In genomic region chr19:50320596-50320995, GRCh38 we compare ENCODE assay signal across 37 cellular contexts. TPM values are rescaled to one million over a fixed set of nuclear protein-coding genes. Genes with fewer than 3 reads are reported as not detected.
"Had no signal": no experiment of that assay in that cellular context is flagged by ENCODE, and none has a peak within 500 bp of the region (broad histone marks: within the 10 kb centered on the region; RNA-seq: fewer than 3 reads in every experiment).

No MANE protein-coding gene starts in this region.

- DNase-seq: activated CD4-positive, alpha-beta memory T cell treated with anti-CD3 and anti-CD28 coated beads for 36 hours; activated CD4-positive, alpha-beta T cell treated with anti-CD3 and anti-CD28 coated beads for 1 hour; activated CD4-positive, alpha-beta T cell treated with anti-CD3 and anti-CD28 coated beads for 48 hours; activated CD4-positive, alpha-beta T cell treated with anti-CD3 and anti-CD28 coated beads, Interleukin-2, amount 50 U/mL, for 1 hour; activated CD8-positive, alpha-beta memory T cell treated with anti-CD3 and anti-CD28 coated beads, Interleukin-2, amount 10 ng/mL, durations not matched to agents 7 days and 5 days; activated CD8-positive, alpha-beta memory T cell treated with anti-CD3 and anti-CD28 coated beads, Interleukin-2, amount 50 U/mL, for 4 hours; activated CD8-positive, alpha-beta T cell treated with anti-CD3 and anti-CD28 coated beads, Interleukin-2, amount 10 ng/mL, durations not matched to agents 7 days and 5 days; activated gamma-delta T cell; activated naive CD4-positive, alpha-beta T cell; activated naive CD4-positive, alpha-beta T cell treated with anti-CD3 and anti-CD28 coated beads, Interleukin-2, amount 10 ng/mL, durations not matched to agents 7 days and 5 days; activated naive CD8-positive, alpha-beta T cell treated with anti-CD3 and anti-CD28 coated beads, Interleukin-2, amount 10 ng/mL, durations not matched to agents 7 days and 5 days; activated T-cell treated with anti-CD3 and anti-CD28 coated beads, Interleukin-2, amount 50 U/mL, for 1 hour; activated T-cell treated with anti-CD3 and anti-CD28 coated beads, Interleukin-2, amount 50 U/mL, for 48 hours; central memory CD4-positive, alpha-beta T cell; cerebellar nuclear complex; dorsolateral prefrontal cortex; effector memory CD4-positive, alpha-beta T cell; endodermal cell; erythroblast; foreskin keratinocyte; gastrocnemius medialis; heart right ventricle; T-helper 1 cell; T-helper 17 cell; T1000 had no signal

- H3K27me3 ChIP-seq: ascending aorta, cardiac muscle cell, dorsolateral prefrontal cortex had no signal

- H3K4me3 Mint-ChIP-seq: activated CD4-positive, alpha-beta memory T cell treated with anti-CD3 and anti-CD28 coated beads for 36 hours; activated CD8-positive, alpha-beta memory T cell treated with anti-CD3 and anti-CD28 coated beads, Interleukin-2, amount 10 ng/mL, durations not matched to agents 7 days and 5 days; activated CD8-positive, alpha-beta T cell treated with anti-CD3 and anti-CD28 coated beads, Interleukin-2, amount 10 ng/mL, durations not matched to agents 7 days and 5 days; activated naive CD4-positive, alpha-beta T cell treated with anti-CD3 and anti-CD28 coated beads, Interleukin-2, amount 10 ng/mL, durations not matched to agents 7 days and 5 days; activated naive CD8-positive, alpha-beta T cell treated with anti-CD3 and anti-CD28 coated beads, Interleukin-2, amount 10 ng/mL, durations not matched to agents 7 days and 5 days; activated T-helper 1 cell treated with anti-CD3 and anti-CD28 coated beads, Interleukin-12 subunit alpha, Interleukin-12 subunit beta, Interleukin-2, Interleukin-4 antibody, amounts not matched to agents 30 ng/mL and 10 ng/mL and 1 ng/mL, durations not matched to agents 14 hours and 24 hours and 36 hours; brain; dendritic cell treated with granulocyte-macrophage colony-stimulating factor and Interleukin-4, amounts not matched to agents 40 ng/mL and 50 ng/mL, for 4 days; endodermal cell; T-helper 17 cell; T-helper 2 cell treated with Interferon-gamma antibody and Interleukin-4, amounts not matched to agents 5 μg/mL and 100 μg/mL, for 36 hours had no signal

- ATAC-seq: activated CD8-positive, alpha-beta memory T cell treated with anti-CD3 and anti-CD28 coated beads, Interleukin-2, amount 10 ng/mL, durations not matched to agents 7 days and 5 days; activated CD8-positive, alpha-beta T cell treated with anti-CD3 and anti-CD28 coated beads, Interleukin-2, amount 10 ng/mL, durations not matched to agents 7 days and 5 days; activated naive CD4-positive, alpha-beta T cell treated with anti-CD3 and anti-CD28 coated beads, Interleukin-2, amount 50 U/mL, for 72 hours; foreskin keratinocyte; gastrocnemius medialis; heart right ventricle; T-helper 17 cell had no signal

- H3K27ac Mint-ChIP-seq: activated CD4-positive, alpha-beta memory T cell treated with anti-CD3 and anti-CD28 coated beads for 36 hours; activated CD8-positive, alpha-beta memory T cell treated with anti-CD3 and anti-CD28 coated beads, Interleukin-2, amount 10 ng/mL, durations not matched to agents 7 days and 5 days; activated CD8-positive, alpha-beta T cell treated with anti-CD3 and anti-CD28 coated beads, Interleukin-2, amount 10 ng/mL, durations not matched to agents 7 days and 5 days; activated naive CD4-positive, alpha-beta T cell treated with anti-CD3 and anti-CD28 coated beads, Interleukin-2, amount 10 ng/mL, durations not matched to agents 7 days and 5 days; activated naive CD8-positive, alpha-beta T cell treated with anti-CD3 and anti-CD28 coated beads, Interleukin-2, amount 10 ng/mL, durations not matched to agents 7 days and 5 days; activated T-helper 1 cell treated with anti-CD3 and anti-CD28 coated beads, Interleukin-12 subunit alpha, Interleukin-12 subunit beta, Interleukin-2, Interleukin-4 antibody, amounts not matched to agents 30 ng/mL and 10 ng/mL and 1 ng/mL, durations not matched to agents 14 hours and 24 hours and 36 hours; activated T-helper 2 cell treated with anti-CD3 and anti-CD28 coated beads, Interferon-gamma antibody, Interleukin-2, Interleukin-4, amounts not matched to agents 10 μg/mL and 5 μg/mL and 100 μg/mL, durations not matched to agents 14 hours and 24 hours and 36 hours; brain; dendritic cell treated with granulocyte-macrophage colony-stimulating factor and Interleukin-4, amounts not matched to agents 40 ng/mL and 50 ng/mL, for 4 days; endodermal cell; T-helper 17 cell; T-helper 2 cell treated with Interferon-gamma antibody and Interleukin-4, amounts not matched to agents 5 μg/mL and 100 μg/mL, for 36 hours had no signal

- H3K9me3 Mint-ChIP-seq: activated CD4-positive, alpha-beta memory T cell treated with anti-CD3 and anti-CD28 coated beads for 36 hours; activated naive CD4-positive, alpha-beta T cell treated with anti-CD3 and anti-CD28 coated beads, Interleukin-2, amount 10 ng/mL, durations not matched to agents 7 days and 5 days; activated naive CD4-positive, alpha-beta T cell treated with anti-CD3 and anti-CD28 coated beads, Interleukin-2, amount 50 U/mL, for 72 hours; activated naive CD8-positive, alpha-beta T cell treated with anti-CD3 and anti-CD28 coated beads, Interleukin-2, amount 10 ng/mL, durations not matched to agents 7 days and 5 days; activated T-helper 1 cell treated with anti-CD3 and anti-CD28 coated beads, Interleukin-12 subunit alpha, Interleukin-12 subunit beta, Interleukin-2, Interleukin-4 antibody, amounts not matched to agents 30 ng/mL and 10 ng/mL and 1 ng/mL, durations not matched to agents 14 hours and 24 hours and 36 hours; activated T-helper 2 cell treated with anti-CD3 and anti-CD28 coated beads, Interferon-gamma antibody, Interleukin-2, Interleukin-4, amounts not matched to agents 10 μg/mL and 5 μg/mL and 100 μg/mL, durations not matched to agents 14 hours and 24 hours and 36 hours; dendritic cell treated with granulocyte-macrophage colony-stimulating factor and Interleukin-4, amounts not matched to agents 40 ng/mL and 50 ng/mL, for 4 days; endodermal cell; T-helper 2 cell treated with Interferon-gamma antibody and Interleukin-4, amounts not matched to agents 5 μg/mL and 100 μg/mL, for 36 hours had no signal

- H3K4me2 ChIP-seq: hepatocyte had no signal

- H3K27ac ChIP-seq: ascending aorta, breast epithelium, cardiac muscle cell, coronary artery, dorsolateral prefrontal cortex, esophagus muscularis mucosa, foreskin keratinocyte, gastrocnemius medialis, heart right ventricle, hepatocyte had no signal

- H3K4me3 ChIP-seq: ascending aorta, breast epithelium, cardiac muscle cell, coronary artery, dorsolateral prefrontal cortex, esophagus muscularis mucosa, gastrocnemius medialis, heart right ventricle, hepatocyte had no signal

- H2AFZ ChIP-seq: hepatocyte had no signal

- H3K9me3 ChIP-seq: ascending aorta, breast epithelium, esophagus muscularis mucosa, gastrocnemius medialis, heart right ventricle had no signal

- H3K36me3 Mint-ChIP-seq: activated CD8-positive, alpha-beta memory T cell treated with anti-CD3 and anti-CD28 coated beads, Interleukin-2, amount 10 ng/mL, durations not matched to agents 7 days and 5 days; activated naive CD8-positive, alpha-beta T cell treated with anti-CD3 and anti-CD28 coated beads, Interleukin-2, amount 10 ng/mL, durations not matched to agents 7 days and 5 days had no signal

- H3K36me3 ChIP-seq: ascending aorta, breast epithelium, esophagus muscularis mucosa, gastrocnemius medialis, heart right ventricle had no signal

- H3K4me1 ChIP-seq: ascending aorta, breast epithelium, foreskin keratinocyte, gastrocnemius medialis had no signal

- H3K79me2 ChIP-seq: hepatocyte had no signal

RNA-seq across cellular contexts. Expression of gene KCNC3, which starts 8.6 kb away (rescaled TPM):
- total RNA-seq: foreskin keratinocyte had no signal
- polyA plus RNA-seq: foreskin keratinocyte had no signal
